16 cellular contexts compared by ENCODE assay signal in the genomic region with DNA sequence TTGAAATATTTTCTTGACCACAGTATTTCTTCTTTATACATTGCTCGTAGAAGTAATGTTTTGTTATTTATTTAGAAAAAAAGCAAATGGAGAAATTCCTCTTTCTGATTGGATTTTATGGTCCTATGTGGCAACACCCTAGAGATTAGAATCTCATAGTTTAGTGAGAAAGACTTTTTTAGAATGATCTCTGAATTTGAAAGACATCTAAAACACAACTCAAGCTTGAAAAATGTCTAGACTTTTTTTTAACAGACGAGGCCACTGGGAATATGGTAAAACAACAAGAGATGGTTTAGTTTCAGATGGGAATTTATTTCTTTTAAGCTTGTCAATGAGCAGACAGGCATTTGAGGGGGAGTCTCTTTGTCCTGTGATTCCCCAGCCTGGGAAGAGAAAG.
DNase-seq lines count a peak whose midpoint lies in the region; ATAC-seq, FAIRE-seq and TF ChIP-seq lines count a peak whose summit lies in the region.
"Had no signal": no experiment of that assay in that cellular context is flagged by ENCODE, and none has a peak within 500 bp of the region (broad histone marks: within the 10 kb centered on the region; RNA-seq: fewer than 3 reads in every experiment).

No MANE protein-coding gene starts in this region.

- WGBS in psoas muscle, 3 donors, result 57 to 69% (median 68%) methylated on average over 2 of the region's 2 CpGs

- H3K9ac ChIP-seq in adipocyte (ENCODE audit: low read length), result no peak overlapping the region

- H3K4me1 ChIP-seq in adipocyte (ENCODE audit: control insufficient read depth, insufficient read depth, low read length) (peaks cover 12% of the 10 kb centered on the region), psoas muscle (no peaks in the 10 kb centered on the region)

- TF ChIP-seq CTCF in BJ (IDR thresholded peaks at IDR 0.05; ENCODE audit: insufficient read depth, low read depth, low read length) (no peak), psoas muscle (IDR thresholded peaks at IDR 0.05) (no peak)

- H3K9me3 ChIP-seq in adipocyte (ENCODE audit: control insufficient read depth, low read length) (no peaks in the 10 kb centered on the region), psoas muscle (no peaks in the 10 kb centered on the region)

- FAIRE-seq in endometrium (lab: Jason Lieb, UNC), result peak; percentile 65
- FAIRE-seq: GM12892 had no signal

- ATAC-seq in sciatic nerve (peak; percentile 51), psoas muscle (no peak), Right ventricle myocardium superior (ENCODE audit: poor library complexity) (no peak)
- ATAC-seq: GM23338 had no signal

- CTCF ChIA-PET in BJ (lab: Yijun Ruan, JAX), result interaction anchor here (0.9 to 2.5 kb wide), 3 partner anchors 10 to 14 kb away, joined by 3 to 9 read pairs (median 3); no protein-coding TSS in a partner anchor

- H3K4me3 ChIP-seq in BJ (ENCODE audit: low read depth, low read length) (no peak overlapping the region), adipocyte (ENCODE audit: low read length) (peak overlapping the region; percentile 22), psoas muscle (no peak overlapping the region)
- H3K4me3 ChIP-seq: GM23338 had no signal

- POLR2A ChIA-PET in BJ (lab: Charles Lee), result no interaction called here

- H3K27me3 ChIP-seq in BJ (ENCODE audit: control insufficient read depth, insufficient read depth, low read length) (peaks cover 1% of the 10 kb centered on the region; the same call in 1 of the 2 replicates), adipocyte (replicated peaks; ENCODE audit: control insufficient read depth, insufficient read depth, low read length) (no peaks in the 10 kb centered on the region), psoas muscle (ENCODE audit: insufficient read depth in 3 of 3, low read length in 2 of 3) (no peaks in the 10 kb centered on the region)

- intact Hi-C loops in sciatic nerve (cut with DNase I) (no loop called here), psoas muscle (cut with DNase I) (no loop called here), Right ventricle myocardium superior (cut with DNase I) (no loop called here)

- DNase-seq in BJ (ENCODE audit: low read depth) (peak; percentile 66), adipocyte (ENCODE audit: low read depth) (peak; percentile 9), sciatic nerve (ENCODE audit: low spot score) (no peak), NCI-H187 (lab: John Stamatoyannopoulos, UW) (no peak), psoas muscle (no peak), iPS-NIHi7 (ENCODE audit: extremely low spot score) (no peak), Right ventricle myocardium superior (no peak)
- DNase-seq: 8988T; CD4-positive, alpha-beta memory T cell; DMS79; GDM1; H9 had no signal

- H3K36me3 ChIP-seq in BJ (ENCODE audit: control insufficient read depth, insufficient read depth, low read length), result no peaks in the 10 kb centered on the region
- no peaks in the 10 kb centered on the region for H3K36me3 ChIP-seq in adipocyte (ENCODE audit: control insufficient read depth, insufficient read depth, low read length, severe bottlenecking)
- no peaks in the 10 kb centered on the region for H3K36me3 ChIP-seq in psoas muscle (ENCODE audit: insufficient read depth in 1 of 2, low read depth in 1 of 2)

- no peak overlapping the region for H3K27ac ChIP-seq in psoas muscle
- H3K27ac ChIP-seq: C4-2B had no signal

Comparison
In these comparisons a context has a peak if more than half of its experiments do, and no peak if none do; other contexts are left out.
1. DNase-seq: peak in BJ (single experiment) and adipocyte (single experiment); none in sciatic nerve (single experiment), NCI-H187 (0 of 2), psoas muscle (0 of 2), iPS-NIHi7 (single experiment) and Right ventricle myocardium superior (single experiment).